Comparison of ENCODE assay signal across 8 cellular contexts in the genomic region with DNA sequence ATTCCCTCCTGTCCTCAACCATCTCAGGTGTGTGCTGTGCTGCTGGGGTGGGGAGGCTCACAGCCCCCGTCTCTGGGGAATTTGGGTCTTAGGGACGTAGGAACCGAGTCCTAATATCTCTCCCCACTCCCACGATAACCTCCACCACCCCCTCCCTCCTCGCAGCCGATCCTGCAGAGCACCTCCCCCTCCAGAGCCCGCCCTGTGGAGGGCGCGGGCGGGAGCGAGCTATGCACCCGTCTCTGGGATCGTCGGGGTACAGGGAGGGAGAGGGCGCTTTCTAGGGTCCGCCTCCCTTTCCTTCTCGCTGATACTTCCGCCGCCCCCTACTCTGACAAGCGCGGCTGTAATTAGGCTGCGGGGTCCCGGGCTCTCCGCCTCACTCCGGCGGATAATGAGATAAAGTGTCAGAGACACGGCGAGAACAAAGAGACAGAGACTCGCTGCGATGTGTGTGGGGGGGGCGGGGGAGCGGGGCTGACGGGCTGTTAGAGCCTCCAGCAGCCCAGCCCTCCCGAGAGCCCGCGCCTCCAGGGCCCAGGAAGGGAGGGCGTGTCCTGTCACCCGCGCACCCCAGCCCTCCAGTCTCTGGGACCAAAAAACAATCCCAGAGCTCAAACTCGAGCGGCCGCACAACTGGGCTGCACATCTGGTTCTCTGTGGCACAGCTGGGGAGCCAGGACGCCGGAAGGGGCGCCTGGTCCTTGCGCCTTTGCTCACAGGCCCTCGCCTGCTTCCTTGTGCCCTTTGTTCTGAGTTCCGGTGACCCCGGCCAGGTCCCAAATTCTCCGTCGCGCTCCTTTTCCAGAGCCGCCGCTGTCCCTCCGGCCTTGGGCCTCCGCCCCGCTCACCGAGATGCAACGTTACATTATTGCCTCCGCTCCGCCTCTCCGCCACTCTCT. TPM values are rescaled to one million over a fixed set of nuclear protein-coding genes. Genes with fewer than 3 reads are reported as not detected.
DNase-seq lines count a peak whose midpoint lies in the region; ATAC-seq, FAIRE-seq and TF ChIP-seq lines count a peak whose summit lies in the region.

No MANE protein-coding gene starts in this region.

- H3K27ac Mint-ChIP-seq in activated CD4-positive, alpha-beta T cell treated with anti-CD3 and anti-CD28 coated beads for 36 hours, result peak overlapping the region; percentile 61

- peak overlapping the region; percentile 91; the same call in 1 of the 2 replicates for H2AK5ac ChIP-seq in H1 (ENCODE audit: low read depth, low read length)

- no peaks in the 10 kb centered on the region for H3K9me3 Mint-ChIP-seq in activated CD4-positive, alpha-beta T cell treated with anti-CD3 and anti-CD28 coated beads for 36 hours (ENCODE audit: low read depth)

- H3K4me2 ChIP-seq in OCI-LY7 (ENCODE audit: low read length) (peak overlapping the region; percentile 99), H1 (ENCODE audit: insufficient read depth in 1 of 2, low read depth in 2 of 2, low read length in 2 of 2) (peak overlapping the region; percentile 89 to 91)

- H4K20me1 ChIP-seq in OCI-LY7 (ENCODE audit: insufficient read depth, low read length) (0 out of 2 replicates have a peak, but pooled peaks cover 6% of the 10 kb centered on the region), H1 (replicated peaks in 1 of 2; ENCODE audit: control insufficient read depth in 1 of 2, insufficient read depth in 2 of 2, low read length in 2 of 2) (peaks cover 23 to 28% of the 10 kb centered on the region in 2 experiments)

- 3% methylated on average over 47 of the region's 62 CpGs; no CpG with 5 or more reads in 1 of the 2 experiments for WGBS in H1 (ENCODE audit: extremely low coverage in 1 of 2, insufficient coverage in 1 of 2, insufficient read length in 1 of 2, insufficient replicate concordance in 2 of 2, low coverage in 1 of 2, low lambda C conversion rate in 2 of 2, missing lambda C conversion rate in 1 of 2), 2 experiments

- H3K9me3 ChIP-seq in OCI-LY7 (ENCODE audit: low read length) (no peaks in the 10 kb centered on the region), H1 (ENCODE audit: insufficient read depth in 2 of 2, low read depth in 1 of 2, low read length in 1 of 2) (no peaks in the 10 kb centered on the region), neutrophil (no peaks in the 10 kb centered on the region)

- TF ChIP-seq POLR2A in H1 (IDR thresholded peaks at IDR 0.05; ENCODE audit: control extremely low read depth in 1 of 2, low read depth in 2 of 2, low read length in 2 of 2), result no peak

- H3K4me3 Mint-ChIP-seq in activated CD4-positive, alpha-beta T cell treated with anti-CD3 and anti-CD28 coated beads for 36 hours, result peak overlapping the region; percentile 83

- H4K8ac ChIP-seq in H1 (ENCODE audit: extremely low read depth, insufficient read depth, low read length), result peak overlapping the region; percentile 74; the same call in 1 of the 2 replicates

- peak overlapping the region; percentile 71 for H3K18ac ChIP-seq in H1 (ENCODE audit: extremely low read depth, low read length)

- no peak for TF ChIP-seq RAD21 in H1 (IDR thresholded peaks at IDR 0.05 in 1 of 2, conservative IDR thresholded peaks at IDR 0.05 in 1 of 2; ENCODE audit: low read depth in 2 of 2, low read length in 2 of 2)

- H3K27me3 ChIP-seq in H1 (replicated peaks in 1 of 4; ENCODE audit: control insufficient read depth in 3 of 4, extremely low read depth in 1 of 4, insufficient read depth in 3 of 4, low read length in 3 of 4), result peaks cover 59 to 77% (median 71%) of the 10 kb centered on the region in 4 experiments
- H3K27me3 ChIP-seq in neutrophil, result peaks cover 86% of the 10 kb centered on the region

- peaks cover 26% of the 10 kb centered on the region for H3K23me2 ChIP-seq in H1 (ENCODE audit: low read depth, low read length)

- no peaks in the 10 kb centered on the region; the same call in 1 of the 2 replicates for H3K79me1 ChIP-seq in H1 (ENCODE audit: low read depth, low read length)

- no peak overlapping the region for H3K23ac ChIP-seq in H1 (ENCODE audit: insufficient read length)

- peak overlapping the region; percentile 88; the same call in 1 of the 2 replicates for H2BK15ac ChIP-seq in H1 (ENCODE audit: low read length)

- H2BK20ac ChIP-seq in H1 (ENCODE audit: low read length), result peak overlapping the region; percentile 90; the same call in 1 of the 2 replicates

- TF ChIP-seq EP300 in H1 (IDR thresholded peaks at IDR 0.05; ENCODE audit: borderline replicate concordance in 1 of 2, low read depth in 2 of 2, low read length in 2 of 2), result no peak

- H2AFZ ChIP-seq in OCI-LY7 (ENCODE audit: low read length) (peak overlapping the region; percentile 43; the same call in 1 of the 2 replicates), H1 (ENCODE audit: low read length) (no peak overlapping the region; the same call in 1 of the 2 replicates)

- H3K4ac ChIP-seq in H1 (replicated peaks; ENCODE audit: insufficient read length, low read depth, low read length), result no peak overlapping the region

- H4K91ac ChIP-seq in H1 (replicated peaks; ENCODE audit: insufficient read length, low read length), result no peak overlapping the region

- intact Hi-C loops in activated CD4-positive, alpha-beta T cell treated with anti-CD3 and anti-CD28 coated beads for 36 hours (cut with DNase I, micrococcal nuclease), result loop anchor here (2.0 to 5.0 kb wide), 3 partner anchors 13 to 551 kb away; a partner anchor contains a TSS
- intact Hi-C loops in OCI-LY7 (cut with micrococcal nuclease; ENCODE audit: unreplicated experiment), result no loop called here

- no peak overlapping the region for H3K14ac ChIP-seq in H1 (ENCODE audit: insufficient read length)

- peak; percentile 63 for DNase-seq in activated CD4-positive, alpha-beta T cell treated with anti-CD3 and anti-CD28 coated beads for 36 hours
- no peak for DNase-seq in activated CD4-positive, alpha-beta T cell treated with anti-CD3 and anti-CD28 coated beads for 4 hours
- DNase-seq in OCI-LY7 (ENCODE audit: low spot score) (peak; percentile 76), H1 (ENCODE audit: low read depth in 1 of 2, low spot score in 2 of 2) (peak in 1 of 2 experiments; percentile 83), SKM-1 (lab: John Stamatoyannopoulos, UW; ENCODE audit: unreplicated experiment) (no peak), putamen (ENCODE audit: low spot score) (no peak), GF-D8 (lab: John Stamatoyannopoulos, UW) (no peak)

- peaks cover 27% of the 10 kb centered on the region for H3K36me3 Mint-ChIP-seq in activated CD4-positive, alpha-beta T cell treated with anti-CD3 and anti-CD28 coated beads for 36 hours (ENCODE audit: low read depth)

- CTCF ChIA-PET in activated CD4-positive, alpha-beta T cell treated with anti-CD3 and anti-CD28 coated beads for 36 hours (lab: Charles Lee), result interaction anchor here (0.5 to 9.9 kb wide), 18 partner anchors 9 to 217 kb away, joined by 3 to 282 read pairs (median 4); a partner anchor contains a TSS
- CTCF ChIA-PET in OCI-LY7 (lab: Charles Lee; ENCODE audit: unreplicated experiment) (interaction anchor here (0.5 to 3.0 kb wide), 4 partner anchors 8 to 717 kb away, joined by 3 to 18 read pairs (median 9); a partner anchor contains a TSS), H1 (lab: Charles Lee; ENCODE audit: partially characterized antibody) (interaction anchor here (0.6 to 27.9 kb wide), 15 partner anchors 9 to 218 kb away, joined by 3 to 726 read pairs (median 3); a partner anchor contains a TSS)

- no peak for ATAC-seq in activated CD4-positive, alpha-beta T cell treated with anti-CD3 and anti-CD28 coated beads for 36 hours

- H3K9me2 ChIP-seq in OCI-LY7 (ENCODE audit: insufficient read depth, low read length), result no peaks in the 10 kb centered on the region

- H3K4me3 ChIP-seq in OCI-LY7 (ENCODE audit: low read depth, low read length, poor library complexity, severe bottlenecking), result peak overlapping the region; percentile 74
- peak overlapping the region; percentile 35 to 67 (median 53) for H3K4me3 ChIP-seq in H1 (ENCODE audit: extremely low read depth in 1 of 4, insufficient read depth in 2 of 4, low read depth in 3 of 4, low read length in 4 of 4)
- H3K4me3 ChIP-seq in neutrophil (ENCODE audit: low read depth in 1 of 2, low read length in 1 of 2), result peak overlapping the region; percentile 54 to 65

- peaks cover 52% of the 10 kb centered on the region for H3K4me1 ChIP-seq in OCI-LY7 (ENCODE audit: insufficient read depth, low read length, poor library complexity, severe bottlenecking)
- peaks cover 6 to 65% (median 44%) of the 10 kb centered on the region in 4 experiments for H3K4me1 ChIP-seq in H1 (replicated peaks in 1 of 4; ENCODE audit: control insufficient read depth in 3 of 4, insufficient read depth in 4 of 4, low read length in 3 of 4)
- peaks cover 47 to 60% of the 10 kb centered on the region in 2 experiments for H3K4me1 ChIP-seq in neutrophil (ENCODE audit: control insufficient read depth in 1 of 2, insufficient read depth in 1 of 2, low read depth in 1 of 2, low read length in 1 of 2)

- no peaks in the 10 kb centered on the region for H3K79me2 ChIP-seq in OCI-LY7 (ENCODE audit: insufficient read depth, low read depth, low read length)
- H3K79me2 ChIP-seq in H1 (ENCODE audit: control insufficient read depth in 1 of 2, insufficient read depth in 2 of 2, low read length in 2 of 2), result no peaks in the 10 kb centered on the region

- H3K27me3 Mint-ChIP-seq in activated CD4-positive, alpha-beta T cell treated with anti-CD3 and anti-CD28 coated beads for 36 hours, result peaks cover 41% of the 10 kb centered on the region

- no peak overlapping the region for H3K56ac ChIP-seq in H1 (replicated peaks; ENCODE audit: insufficient read length, low read depth, low read length)

- FAIRE-seq in H1 (lab: Jason Lieb, UNC), result no peak

- H2BK120ac ChIP-seq in H1 (replicated peaks; ENCODE audit: low read depth, low read length), result no peak overlapping the region

- H3K36me3 ChIP-seq in OCI-LY7 (ENCODE audit: insufficient read depth, low read length) (peaks cover 28% of the 10 kb centered on the region), H1 (ENCODE audit: control insufficient read depth in 2 of 4, insufficient read depth in 4 of 4, low read length in 3 of 4) (peaks cover 11 to 15% (median 13%) of the 10 kb centered on the region in 4 experiments), neutrophil (peaks cover 10% of the 10 kb centered on the region)

- POLR2A ChIA-PET in activated CD4-positive, alpha-beta T cell treated with anti-CD3 and anti-CD28 coated beads for 36 hours (lab: Charles Lee), result interaction anchor here (0.6 to 3.0 kb wide), 4 partner anchors 8 to 15 kb away, joined by 3 to 17 read pairs (median 4); a partner anchor contains a TSS
- POLR2A ChIA-PET in OCI-LY7 (lab: Charles Lee) (interaction anchor here (1.0 to 7.3 kb wide), 4 partner anchors 7 to 220 kb away, joined by 3 to 69 read pairs (median 14); a partner anchor contains a TSS), H1 (lab: Charles Lee; ENCODE audit: partially characterized antibody) (interaction anchor here (0.8 to 23.7 kb wide), 15 partner anchors 3 to 282 kb away, joined by 3 to 852 read pairs (median 5); a partner anchor contains a TSS)

- H2BK5ac ChIP-seq in H1 (ENCODE audit: low read depth, low read length), result no peak overlapping the region; the same call in 1 of the 2 replicates

- H2BK12ac ChIP-seq in H1 (ENCODE audit: low read depth, low read length), result peak overlapping the region; percentile 84; the same call in 1 of the 2 replicates

- peak overlapping the region; percentile 92 for H3K27ac ChIP-seq in OCI-LY7 (ENCODE audit: low read depth, low read length, poor library complexity, severe bottlenecking)
- H3K27ac ChIP-seq in H1 (ENCODE audit: low read depth, low read length), result no peak overlapping the region
- no peak overlapping the region for H3K27ac ChIP-seq in neutrophil

- no peak overlapping the region for H4K5ac ChIP-seq in H1 (ENCODE audit: insufficient read length, low read depth, low read length)

- no peak overlapping the region; a peak in 1 of 7 replicates for H3K9ac ChIP-seq in H1 (replicated peaks in 1 of 4; ENCODE audit: extremely low read depth in 1 of 4, low read depth in 3 of 4, low read length in 3 of 4)

- no peak for TF ChIP-seq CTCF in OCI-LY7 (conservative IDR thresholded peaks at IDR 0.05; ENCODE audit: low read length)
- TF ChIP-seq CTCF in H1 (IDR thresholded peaks at IDR 0.05; ENCODE audit: control extremely low read depth in 1 of 3, insufficient read depth in 1 of 3, low read depth in 1 of 3, low read length in 3 of 3), result no peak
- TF ChIP-seq CTCF in neutrophil (IDR thresholded peaks at IDR 0.05), result no peak

- peaks cover 67% of the 10 kb centered on the region for H3K4me1 Mint-ChIP-seq in activated CD4-positive, alpha-beta T cell treated with anti-CD3 and anti-CD28 coated beads for 36 hours

- no TSS peak for BruUV-seq in OCI-LY7 (replicated peaks; lab: Mats Ljungman, UMichigan)

RNA-seq across cellular contexts. Expression of a gene that starts 8.7 kb away (rescaled TPM):
- 100 to 1,000 TPM; 436 to 487 TPM for total RNA-seq in activated CD4-positive, alpha-beta T cell treated with anti-CD3 and anti-CD28 coated beads for 36 hours
- 394 and 400 TPM in 2 replicates for total RNA-seq in OCI-LY7 (2014; rRNA removed; shearing (Covaris generic))
- 415 and 438 TPM in 2 replicates for total RNA-seq in OCI-LY7 (2022)
- total RNA-seq in H1 (2021; fragmentation: NEBNext Ultra II Directional; extraction: Animal tissue kit (Norgen Biotek cat#: 25700)), result 274 and 283 TPM in 2 replicates
- 520 and 847 TPM in 2 replicates for polyA plus RNA-seq in H1 (2011; rRNA removed)
- polyA plus RNA-seq in H1 (2011; cell fraction: cytosol; rRNA removed), result 535 TPM
- polyA plus RNA-seq in H1 (2011; cell fraction: nucleus; rRNA removed), result 681 TPM
- 231 to 352 TPM (median 336 TPM) in 4 replicates for polyA plus RNA-seq in H1 (2012, experiment 1 of 2)
- 385 TPM for polyA plus RNA-seq in H1 (2012, experiment 2 of 2)
- polyA plus RNA-seq in H1 (2013, experiment 1 of 2), result 209 TPM
- polyA plus RNA-seq in H1 (2013, experiment 2 of 2), result 189 TPM
- 316 and 343 TPM in 2 replicates for polyA minus RNA-seq in H1 (2011; rRNA and poly(A)+ RNA removed)
- polyA minus RNA-seq in H1 (2011; cell fraction: cytosol; rRNA and poly(A)+ RNA removed), result 236 TPM
- 206 TPM for polyA minus RNA-seq in H1 (2011; cell fraction: nucleus; rRNA and poly(A)+ RNA removed)

RNA-seq across cellular contexts. Expression of a gene that starts 12.8 kb away (rescaled TPM):
- total RNA-seq in activated CD4-positive, alpha-beta T cell treated with anti-CD3 and anti-CD28 coated beads for 36 hours, result 1 to 10 TPM; 2.5 to 2.8 TPM
- 1.4 and 2.5 TPM in 2 replicates for total RNA-seq in OCI-LY7 (2014; rRNA removed; shearing (Covaris generic))
- total RNA-seq in OCI-LY7 (2022), result 6.8 and 7.7 TPM in 2 replicates
- 1.3 and 1.9 TPM in 2 replicates for total RNA-seq in H1 (2021; fragmentation: NEBNext Ultra II Directional; extraction: Animal tissue kit (Norgen Biotek cat#: 25700))
- polyA plus RNA-seq in H1 (2011; rRNA removed), result 0.70 and 0.77 TPM in 2 replicates
- polyA plus RNA-seq in H1 (2011; cell fraction: cytosol; rRNA removed), result 1.9 TPM
- 3.4 TPM for polyA plus RNA-seq in H1 (2011; cell fraction: nucleus; rRNA removed)
- polyA plus RNA-seq in H1 (2012, experiment 1 of 2), result 1.6 to 2.9 TPM (median 2.3 TPM) in 4 replicates
- 0.72 TPM for polyA plus RNA-seq in H1 (2012, experiment 2 of 2)
- 0.79 TPM for polyA plus RNA-seq in H1 (2013, experiment 1 of 2)
- 0.81 TPM for polyA plus RNA-seq in H1 (2013, experiment 2 of 2)
- polyA minus RNA-seq in H1 (2011; rRNA and poly(A)+ RNA removed), result 0.71 and 0.98 TPM in 2 replicates
- 2.1 TPM for polyA minus RNA-seq in H1 (2011; cell fraction: cytosol; rRNA and poly(A)+ RNA removed)
- 2.4 TPM for polyA minus RNA-seq in H1 (2011; cell fraction: nucleus; rRNA and poly(A)+ RNA removed)

RNA-seq across cellular contexts. Expression of a gene that starts 21.6 kb away (rescaled TPM):
- total RNA-seq in activated CD4-positive, alpha-beta T cell treated with anti-CD3 and anti-CD28 coated beads for 36 hours, result under 1 TPM; 0.41 to 0.51 TPM
- total RNA-seq in OCI-LY7 (2014; rRNA removed; shearing (Covaris generic)), result 4.7 and 5.3 TPM in 2 replicates
- 9.8 and 10.5 TPM in 2 replicates for total RNA-seq in OCI-LY7 (2022)
- 1.7 and 1.8 TPM in 2 replicates for total RNA-seq in H1 (2021; fragmentation: NEBNext Ultra II Directional; extraction: Animal tissue kit (Norgen Biotek cat#: 25700))
- 0.92 and 1.4 TPM in 2 replicates for polyA plus RNA-seq in H1 (2011; rRNA removed)
- polyA plus RNA-seq in H1 (2011; cell fraction: cytosol; rRNA removed), result 0.48 TPM
- polyA plus RNA-seq in H1 (2011; cell fraction: nucleus; rRNA removed), result 1.7 TPM
- polyA plus RNA-seq in H1 (2012, experiment 1 of 2), result 1.7 to 3.4 TPM (median 2.3 TPM) in 4 replicates
- 1.5 TPM for polyA plus RNA-seq in H1 (2012, experiment 2 of 2)
- 3.2 TPM for polyA plus RNA-seq in H1 (2013, experiment 1 of 2)
- polyA plus RNA-seq in H1 (2013, experiment 2 of 2), result 3.0 TPM
- 0.59 and 0.63 TPM in 2 replicates for polyA minus RNA-seq in H1 (2011; rRNA and poly(A)+ RNA removed)
- polyA minus RNA-seq in H1 (2011; cell fraction: cytosol; rRNA and poly(A)+ RNA removed), result 1.3 TPM
- polyA minus RNA-seq in H1 (2011; cell fraction: nucleus; rRNA and poly(A)+ RNA removed), result 1.00 TPM

Comparison
In these comparisons a context has a peak if more than half of its experiments do, and no peak if none do; other contexts are left out.
1. DNase-seq: peak in activated CD4-positive, alpha-beta T cell treated with anti-CD3 and anti-CD28 coated beads for 36 hours (single experiment) and OCI-LY7 (single experiment); none in activated CD4-positive, alpha-beta T cell treated with anti-CD3 and anti-CD28 coated beads for 4 hours (0 of 2), SKM-1 (single experiment), putamen (single experiment) and GF-D8 (single experiment).
2. Peak in every context shown above with its lines, with median percentiles within 50 percentile points of each other: H3K4me3 ChIP-seq.